ENCODE assay signal across 8 cellular contexts in the genomic region with DNA sequence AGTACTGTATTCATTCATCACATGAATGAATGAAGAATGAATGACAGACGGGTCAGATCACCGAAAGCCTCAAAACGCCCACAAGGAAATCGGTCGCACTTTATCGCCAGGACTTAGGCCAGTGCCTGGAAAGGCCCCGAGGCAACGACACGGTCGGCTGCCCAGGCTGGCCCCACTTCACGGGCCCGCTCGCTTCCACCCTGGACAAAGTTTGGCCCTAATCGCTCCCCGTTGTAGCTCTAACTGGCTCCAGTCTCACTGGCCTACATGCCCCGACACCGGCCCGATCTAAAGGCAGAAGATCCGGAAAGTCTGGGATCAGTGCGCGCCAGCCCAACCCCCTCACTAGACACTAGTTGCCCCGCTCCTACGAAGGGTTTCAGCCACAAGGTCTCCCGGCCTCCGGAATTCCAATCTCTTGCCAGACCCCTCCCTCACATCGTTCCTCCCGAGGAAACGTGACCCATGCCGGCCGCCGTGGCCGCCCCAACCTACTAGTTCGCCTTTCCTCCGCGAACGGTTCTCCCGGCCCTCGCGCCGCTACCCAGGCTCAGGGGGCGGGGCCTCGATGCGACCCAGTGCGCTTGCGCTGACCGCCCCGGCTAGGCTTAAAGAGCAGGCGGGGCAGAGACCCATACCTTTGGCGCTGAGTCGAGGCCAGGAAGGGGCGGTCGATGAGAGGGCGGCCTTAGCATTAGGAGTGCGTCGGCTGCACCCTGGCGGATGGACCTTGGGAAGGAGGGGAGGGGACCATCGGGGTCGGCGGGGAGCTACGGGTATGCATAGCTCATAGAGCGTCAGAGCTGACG. TPM values are rescaled to one million over a fixed set of nuclear protein-coding genes. Genes with fewer than 3 reads are reported as not detected.
DNase-seq lines count a peak whose midpoint lies in the region; ATAC-seq, FAIRE-seq and TF ChIP-seq lines count a peak whose summit lies in the region.

A gene (minus strand): TSS at position 575 of the 809 bp plus-strand sequence. CDS start 3,954 bp downstream, outside the sequence.
A gene (plus strand): TSS at position 637 of the 809 bp plus-strand sequence. CDS start 22,138 bp downstream, outside the sequence.

- no peaks in the 10 kb centered on the region for H3K27me3 ChIP-seq in bronchial epithelial cell (ENCODE audit: control insufficient read depth, insufficient read depth, low read length)
- no peaks in the 10 kb centered on the region for H3K27me3 ChIP-seq in small intestine (ENCODE audit: control insufficient read depth in 2 of 2, insufficient read depth in 2 of 2, low read length in 2 of 2)

- DNase-seq in AG08396 (ENCODE audit: low spot score) (peak; percentile 97), NCI-H2196 treated with DMSO at 0.1 percent for 48 hours (lab: John Stamatoyannopoulos, UW; ENCODE audit: unreplicated experiment) (peak; percentile 94), bronchial epithelial cell (ENCODE audit: low read depth) (peak; percentile 87), iPS-NIHi11 (ENCODE audit: low spot score) (peak; percentile 97), small intestine (peak; percentile 95)

- peak; percentile 71 for ATAC-seq in GM18873 (IDR thresholded peaks at IDR 0.05; ENCODE audit: low FRiP score, unreplicated experiment)
- ATAC-seq in HG03139 (IDR thresholded peaks at IDR 0.05; ENCODE audit: unreplicated experiment): peak; percentile 81

- 0 to 1% (median 0%) methylated on average over 58 to 62 of the region's 62 CpGs for WGBS in small intestine, 3 donors

- peak; percentile 43 for TF ChIP-seq CTCF in WI38 (IDR thresholded peaks at IDR 0.05; ENCODE audit: low read depth, low read length)
- TF ChIP-seq CTCF in bronchial epithelial cell (IDR thresholded peaks at IDR 0.05; ENCODE audit: insufficient read depth, low read length, severe bottlenecking): peak; percentile 55

- FAIRE-seq in bronchial epithelial cell (lab: Jason Lieb, UNC) (no peak), small intestine (lab: Jason Lieb, UNC) (no peak)

- H3K27ac ChIP-seq in small intestine (ENCODE audit: low read depth in 1 of 2, low read length in 1 of 2): peak within 1 kb of the TSS; percentile 57 to 94

- H3K4me3 ChIP-seq in WI38 (ENCODE audit: low read depth, low read length): peak within 1 kb of the TSS; percentile 72
- peak within 1 kb of the TSS; percentile 82 for H3K4me3 ChIP-seq in bronchial epithelial cell (ENCODE audit: low read depth, low read length)
- H3K4me3 ChIP-seq in small intestine (ENCODE audit: low read depth in 1 of 2, low read length in 2 of 2): peak within 1 kb of the TSS; percentile 64 to 66

- H3K4me1 ChIP-seq in small intestine (ENCODE audit: control insufficient read depth in 2 of 2, insufficient read depth in 1 of 2, low read depth in 1 of 2, low read length in 1 of 2): peaks cover 0 to 6% of the 10 kb centered on the region in 2 donors

- H3K9me3 ChIP-seq in small intestine (ENCODE audit: control insufficient read depth, low read depth): no peaks in the 10 kb centered on the region

- peaks cover 7% of the 10 kb centered on the region for H3K36me3 ChIP-seq in bronchial epithelial cell (ENCODE audit: control insufficient read depth, insufficient read depth, low read length)
- no peaks in the 10 kb centered on the region for H3K36me3 ChIP-seq in small intestine (ENCODE audit: control insufficient read depth in 2 of 2, insufficient read depth in 2 of 2, low read length in 2 of 2)

RNA-seq across cellular contexts. Expression of the first gene that starts in this region (rescaled TPM):
- total RNA-seq in bronchial epithelial cell: 105 and 192 TPM in 2 replicates
- polyA plus RNA-seq in small intestine: 10 to 100 TPM; 54.0 to 79.2 (median 61.5) TPM

RNA-seq across cellular contexts. Expression of the second gene that starts in this region (rescaled TPM):
- total RNA-seq in bronchial epithelial cell: under 0.01 TPM in 2 replicates
- polyA plus RNA-seq in small intestine: 1 to 10 TPM in 1 of 3 donors, under 1 TPM in 1, not detected in 1; 0.89 to 2.2 TPM

Comparison
In these comparisons a context has a peak if more than half of its experiments do, and no peak if none do; other contexts are left out.
1. Peak in every context shown above with its lines: DNase-seq, ATAC-seq, H3K4me3 ChIP-seq and H3K27ac ChIP-seq.